In genomic region chr15:74445816-74446763, GRCh38 we compare ENCODE assay signal across 1 cellular context.
TF ChIP-seq lines count a peak whose summit lies in the region.

No MANE protein-coding gene starts in this region.

TF ChIP-seq in SK-N-SH treated with all-trans-retinoic acid at 6 μM for 48 hours, 23 proteins besides CTCF, POLR2A, EP300 and RAD21 (continued from another document):
- TF ChIP-seq PATZ1 (CRISPR knock-in tag; IDR thresholded peaks at IDR 0.05; ENCODE audit: borderline replicate concordance): no peak
